Comparison of ENCODE assay signal across 8 cellular contexts in the genomic region with DNA sequence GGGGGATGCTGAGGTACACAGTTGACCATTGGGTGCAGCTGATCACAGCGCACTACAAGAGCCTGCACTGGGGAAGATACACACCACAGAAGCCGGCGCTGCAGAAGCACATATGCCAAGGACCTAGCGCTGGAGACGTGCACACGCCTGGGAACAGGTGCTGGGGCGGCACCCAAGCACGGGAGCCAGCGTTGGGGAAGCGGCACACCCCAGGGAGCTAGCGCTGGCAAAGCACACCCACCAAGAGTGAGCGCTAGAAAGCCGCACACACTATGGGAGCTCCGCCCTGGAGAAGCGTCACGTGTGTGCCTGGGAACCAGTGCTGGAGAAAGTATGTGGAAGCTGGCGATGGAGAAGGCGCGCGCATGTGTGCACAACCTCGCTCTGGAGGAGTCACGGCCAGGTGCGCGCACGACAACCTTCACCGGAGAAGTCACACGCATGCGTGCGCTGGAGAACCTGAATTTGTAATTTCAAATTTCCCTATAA. TPM values are rescaled to one million over a fixed set of nuclear protein-coding genes. Genes with fewer than 3 reads are reported as not detected.
DNase-seq lines count a peak whose midpoint lies in the region; ATAC-seq and TF ChIP-seq lines count a peak whose summit lies in the region.

No MANE protein-coding gene starts in this region.

- no peak for TF ChIP-seq CTCF in chondrocyte (IDR thresholded peaks at IDR 0.05)

- no peak overlapping the region for H3K27ac Mint-ChIP-seq in chondrocyte (ENCODE audit: unreplicated experiment)
- H3K27ac Mint-ChIP-seq in stimulated activated naive CD8-positive, alpha-beta T cell treated with anti-CD3 and anti-CD28 coated beads, Interleukin-15, amount 100 ng/mL, for 72 hours: no peak overlapping the region

- H3K36me3 Mint-ChIP-seq in chondrocyte (ENCODE audit: low read depth): no peaks in the 10 kb centered on the region

- peak overlapping the region; percentile 73 for H3K4me3 Mint-ChIP-seq in chondrocyte (ENCODE audit: unreplicated experiment)
- peak overlapping the region; percentile 63 to 75 for H3K4me3 Mint-ChIP-seq in stimulated activated naive CD8-positive, alpha-beta T cell treated with anti-CD3 and anti-CD28 coated beads, Interleukin-15, amount 100 ng/mL, for 72 hours

- H3K4me1 Mint-ChIP-seq in chondrocyte (ENCODE audit: low read depth): peaks cover 20% of the 10 kb centered on the region
- H3K4me1 Mint-ChIP-seq in stimulated activated naive CD8-positive, alpha-beta T cell treated with anti-CD3 and anti-CD28 coated beads, Interleukin-15, amount 100 ng/mL, for 72 hours: peaks cover 35% of the 10 kb centered on the region

- H3K27me3 Mint-ChIP-seq in chondrocyte (ENCODE audit: low read depth): no peaks in the 10 kb centered on the region
- H3K27me3 Mint-ChIP-seq in stimulated activated naive CD8-positive, alpha-beta T cell treated with anti-CD3 and anti-CD28 coated beads, Interleukin-15, amount 100 ng/mL, for 72 hours: peaks cover 14% of the 10 kb centered on the region

- no peaks in the 10 kb centered on the region for H3K9me3 Mint-ChIP-seq in chondrocyte (ENCODE audit: low read depth)
- H3K9me3 Mint-ChIP-seq in stimulated activated naive CD8-positive, alpha-beta T cell treated with anti-CD3 and anti-CD28 coated beads, Interleukin-15, amount 100 ng/mL, for 72 hours: no peaks in the 10 kb centered on the region

- intact Hi-C loops in Right ventricle myocardium inferior (cut with DNase I): no loop called here
- intact Hi-C loops in cardiac septum (cut with DNase I): no loop called here
- intact Hi-C loops in left colon (cut with DNase I, micrococcal nuclease): no loop called here

- ATAC-seq in Right ventricle myocardium inferior (peak; percentile 21), left colon (peak; percentile 79), GM18868 (IDR thresholded peaks at IDR 0.05; ENCODE audit: unreplicated experiment) (no peak)
- no peak for ATAC-seq in stimulated activated naive CD8-positive, alpha-beta T cell treated with anti-CD3 and anti-CD28 coated beads, Interleukin-15, amount 100 ng/mL, for 72 hours

- DNase-seq in Right ventricle myocardium inferior (ENCODE audit: missing footprints) (peak; percentile 81), cardiac septum (ENCODE audit: low spot score) (no peak), NCI-H69 (lab: John Stamatoyannopoulos, UW) (peak; percentile 100), chondrocyte (ENCODE audit: low spot score) (no peak), left colon (peak; percentile 83 to 89), NOMO-1 (lab: John Stamatoyannopoulos, UW; ENCODE audit: unreplicated experiment in 2 of 2) (no peak)
- no peak for DNase-seq in stimulated activated naive CD8-positive, alpha-beta T cell treated with anti-CD3 and anti-CD28 coated beads, Interleukin-15, amount 100 ng/mL, for 72 hours

RNA-seq across cellular contexts. Expression of a gene that starts 4.5 kb away (rescaled TPM):
- 6.1 TPM for total RNA-seq in Right ventricle myocardium inferior
- total RNA-seq in cardiac septum: 4.3 TPM
- 9.3 to 14.7 TPM (median 10.3 TPM) in 3 replicates for total RNA-seq in chondrocyte
- total RNA-seq in left colon: 10 to 100 TPM; 12.7 to 13.8 TPM

Comparison
In these comparisons a context has a peak if more than half of its experiments do, and no peak if none do; other contexts are left out.
1. DNase-seq: peak in Right ventricle myocardium inferior (single experiment), NCI-H69 (single experiment) and left colon (2 of 2); none in cardiac septum (single experiment), chondrocyte (single experiment), stimulated activated naive CD8-positive, alpha-beta T cell treated with anti-CD3 and anti-CD28 coated beads, Interleukin-15, amount 100 ng/mL, for 72 hours (0 of 2) and NOMO-1 (0 of 2).
2. ATAC-seq: peak in Right ventricle myocardium inferior (single experiment) and left colon (single experiment); none in stimulated activated naive CD8-positive, alpha-beta T cell treated with anti-CD3 and anti-CD28 coated beads, Interleukin-15, amount 100 ng/mL, for 72 hours (single experiment) and GM18868 (single experiment).